9 cellular contexts compared by ENCODE assay signal in the genomic region with DNA sequence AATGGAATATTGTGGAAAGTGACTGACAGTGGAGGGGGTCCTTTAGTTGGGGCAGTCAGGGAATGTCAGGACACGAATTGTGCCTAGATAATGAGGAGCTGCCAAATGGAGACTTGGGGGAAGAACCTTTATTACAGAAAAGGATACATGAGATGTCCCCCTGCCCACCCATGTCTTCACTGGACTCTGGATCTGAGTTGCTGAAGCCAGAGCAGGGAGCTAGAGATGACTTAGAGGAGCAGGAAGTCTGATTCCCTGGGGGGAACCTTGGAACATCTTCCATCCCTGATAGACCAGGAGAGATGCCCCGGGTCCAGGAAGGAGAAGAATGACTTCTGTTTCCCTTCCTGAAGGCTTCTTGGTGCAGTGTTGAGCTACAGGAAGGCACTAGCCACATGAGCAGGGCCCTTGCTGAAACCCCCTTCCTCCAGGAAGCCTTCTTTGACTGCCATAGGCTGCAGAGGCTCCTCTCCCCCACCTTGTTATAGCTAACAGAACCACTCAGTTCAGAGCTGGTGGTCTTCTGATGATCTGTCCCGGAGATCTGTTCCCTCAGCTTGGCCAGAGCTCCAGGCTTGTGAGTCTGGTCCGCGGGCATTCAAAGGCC. TPM values are rescaled to one million over a fixed set of nuclear protein-coding genes. Genes with fewer than 3 reads are reported as not detected.
A peak's percentile ranks its signal among the peaks of the same experiment; 100 is the strongest.
DNase-seq lines count a peak whose midpoint lies in the region; ATAC-seq, FAIRE-seq and TF ChIP-seq lines count a peak whose summit lies in the region.
"Had no signal": no experiment of that assay in that cellular context is flagged by ENCODE, and none has a peak within 500 bp of the region (broad histone marks: within the 10 kb centered on the region; RNA-seq: fewer than 3 reads in every experiment).

No MANE protein-coding gene starts in this region.

- FAIRE-seq in A549 (lab: Jason Lieb, UNC) = no peak

- H3K36me3 Mint-ChIP-seq in activated naive CD8-positive, alpha-beta T cell treated with anti-CD3 and anti-CD28 coated beads, Interleukin-2, amount 50 U/mL, for 24 hours (ENCODE audit: low read depth) = no peaks in the 10 kb centered on the region

- H3K4me3 ChIP-seq in A549 (no peak overlapping the region), mesodermal cell (ENCODE audit: extremely low read depth, insufficient read depth, low read length, poor library complexity, severe bottlenecking) (no peak overlapping the region)

- no peaks in the 10 kb centered on the region for H3K36me3 ChIP-seq in mesodermal cell (ENCODE audit: control insufficient read depth, insufficient read depth, low read length)

- peak overlapping the region; percentile 35; the same call in 2 of the 3 replicates for H3K4me2 ChIP-seq in A549

- no peak overlapping the region for H3K27ac ChIP-seq in A549
- peak overlapping the region; percentile 75 for H3K27ac ChIP-seq in mesodermal cell (ENCODE audit: low read depth, low read length, severe bottlenecking)

- DNase-seq in A549 (ENCODE audit: low read depth in 1 of 2, low spot score in 1 of 2) = no peak
- DNase-seq in ELF-1 (ENCODE audit: low read depth, low spot score) = peak; percentile 21
- no peak for DNase-seq in activated naive CD8-positive, alpha-beta T cell treated with anti-CD3 and anti-CD28 coated beads, Interleukin-2, amount 50 U/mL, for 24 hours
- DNase-seq in A172 (ENCODE audit: low spot score) = no peak
- DNase-seq in central memory CD4-positive, alpha-beta T cell = no peak
- DNase-seq in stimulated activated naive CD4-positive, alpha-beta T cell treated with Interleukin-2 at 50 U/mL for 16 hours (lab: John Stamatoyannopoulos, UW) = no peak
- DNase-seq in AML-193 (lab: John Stamatoyannopoulos, UW) = no peak
- DNase-seq: NCI-H748 treated with DMSO at 0.1 percent for 48 hours had no signal

- TF ChIP-seq CTCF in A549 (IDR thresholded peaks at IDR 0.05) = no peak

- 85% methylated on average over 5 of the region's 5 CpGs for WGBS in A549 (ENCODE audit: missing lambda C conversion rate)
- 79 to 97% methylated on average over 4 to 5 of the region's 5 CpGs for WGBS in mesodermal cell (ENCODE audit: insufficient coverage in 2 of 2), 2 experiments

- CTCF ChIA-PET in A549 (lab: Yijun Ruan, JAX) = interaction anchor here (0.6 to 4.0 kb wide), 18 partner anchors 8 to 426 kb away, joined by 3 to 17 read pairs (median 4); no protein-coding TSS in a partner anchor

- POLR2A ChIA-PET in A549 (lab: Yijun Ruan, JAX) = no interaction called here

- ATAC-seq in A549 = no peak
- no peak for ATAC-seq in activated naive CD8-positive, alpha-beta T cell treated with anti-CD3 and anti-CD28 coated beads, Interleukin-2, amount 50 U/mL, for 24 hours

- no peaks in the 10 kb centered on the region for H3K9me3 ChIP-seq in A549
- H3K9me3 ChIP-seq in mesodermal cell (ENCODE audit: control insufficient read depth, low read length) = no peaks in the 10 kb centered on the region

- H3K4me1 Mint-ChIP-seq in activated naive CD8-positive, alpha-beta T cell treated with anti-CD3 and anti-CD28 coated beads, Interleukin-2, amount 50 U/mL, for 24 hours = peaks cover 27% of the 10 kb centered on the region

- H3K9me3 Mint-ChIP-seq in activated naive CD8-positive, alpha-beta T cell treated with anti-CD3 and anti-CD28 coated beads, Interleukin-2, amount 50 U/mL, for 24 hours = no peaks in the 10 kb centered on the region

- TF ChIP-seq POLR2A in A549 (IDR thresholded peaks at IDR 0.05; ENCODE audit: low read length) = no peak

- peaks cover 51% of the 10 kb centered on the region for H3K27me3 Mint-ChIP-seq in activated naive CD8-positive, alpha-beta T cell treated with anti-CD3 and anti-CD28 coated beads, Interleukin-2, amount 50 U/mL, for 24 hours

- H3K4me3 Mint-ChIP-seq in activated naive CD8-positive, alpha-beta T cell treated with anti-CD3 and anti-CD28 coated beads, Interleukin-2, amount 50 U/mL, for 24 hours = peak overlapping the region; percentile 74

- TF ChIP-seq EP300 in A549 (IDR thresholded peaks at IDR 0.05) = no peak

- H3K4me1 ChIP-seq in A549 (peaks cover 13% of the 10 kb centered on the region), mesodermal cell (ENCODE audit: control insufficient read depth, insufficient read depth, low read length, poor library complexity, severe bottlenecking) (peaks cover 23% of the 10 kb centered on the region)

- TF ChIP-seq RAD21 in A549 (conservative IDR thresholded peaks at IDR 0.05 in 1 of 2, IDR thresholded peaks at IDR 0.05 in 1 of 2) = no peak

- no peak overlapping the region for H3K27ac Mint-ChIP-seq in activated naive CD8-positive, alpha-beta T cell treated with anti-CD3 and anti-CD28 coated beads, Interleukin-2, amount 50 U/mL, for 24 hours

TF ChIP-seq in A549, 52 proteins besides CTCF, POLR2A, EP300 and RAD21:
- no peak for TF ChIP-seq HEYL (CRISPR knock-in tag; IDR thresholded peaks at IDR 0.05)
- peak; percentile 52 for TF ChIP-seq ZFP36 (IDR thresholded peaks at IDR 0.05; ENCODE audit: borderline replicate concordance, partially characterized antibody)

RNA-seq across cellular contexts. Expression of gene NEURL1, which starts 0.7 kb away (rescaled TPM):
- polyA plus RNA-seq in A549 (2011; rRNA removed) (0.06 and 0.09 TPM in 2 replicates), A549 (2017; fragmentation: RNase III; extraction: RNeasy Plus Mini Kit Qiagen cat#74134 plus additional on column Dnase treatment) (0.12 to 0.37 TPM (median 0.26 TPM) in 3 replicates)
- 0.07 and 0.09 TPM in 2 replicates for polyA plus RNA-seq in A549 (2012; cell fraction: cytosol; rRNA removed)
- polyA plus RNA-seq in A549 (2012; cell fraction: nucleus; rRNA removed) = 0.24 and 0.61 TPM in 2 replicates
- polyA minus RNA-seq in A549 (2011; rRNA and poly(A)+ RNA removed) = 0.15 and 0.66 TPM in 2 replicates
- 0.66 TPM for polyA plus RNA-seq in mesodermal cell (2013, experiment 1 of 2)
- polyA plus RNA-seq in mesodermal cell (2013, experiment 2 of 2) = 0.35 TPM
- total RNA-seq in A172 (2014; rRNA removed; shearing (Covaris generic)) = 0.17 TPM in 1 of 2 replicates, not detected in the other

RNA-seq across cellular contexts. Expression of gene CALHM3, which starts 13.7 kb away (rescaled TPM):
- polyA plus RNA-seq in A549 (2011; rRNA removed) (0.08 and 0.17 TPM in 2 replicates), A549 (2017; fragmentation: RNase III; extraction: RNeasy Plus Mini Kit Qiagen cat#74134 plus additional on column Dnase treatment) (0.09 to 0.21 TPM (median 0.17 TPM) in 3 replicates)
- 0.11 and 0.13 TPM in 2 replicates for polyA plus RNA-seq in A549 (2012; cell fraction: cytosol; rRNA removed)
- 0.10 and 0.34 TPM in 2 replicates for polyA plus RNA-seq in A549 (2012; cell fraction: nucleus; rRNA removed)
- polyA minus RNA-seq in A549 (2011; rRNA and poly(A)+ RNA removed) = not detected in 2 replicates
- not detected for polyA plus RNA-seq in mesodermal cell (2013, experiment 1 of 2)
- not detected for polyA plus RNA-seq in mesodermal cell (2013, experiment 2 of 2)
- total RNA-seq in A172 (2014; rRNA removed; shearing (Covaris generic)) = 4.7 and 4.8 TPM in 2 replicates

RNA-seq across cellular contexts. Expression of gene CALHM1, which starts 34.1 kb away (rescaled TPM):
- not detected in 2 replicates for polyA plus RNA-seq in A549 (2011; rRNA removed)
- polyA plus RNA-seq in A549 (2012; cell fraction: cytosol; rRNA removed) = not detected in 2 replicates
- not detected in 2 replicates for polyA plus RNA-seq in A549 (2012; cell fraction: nucleus; rRNA removed)
- polyA plus RNA-seq in A549 (2017; fragmentation: RNase III; extraction: RNeasy Plus Mini Kit Qiagen cat#74134 plus additional on column Dnase treatment) = not detected in 3 replicates
- polyA minus RNA-seq in A549 (2011; rRNA and poly(A)+ RNA removed) = not detected in 2 replicates
- polyA plus RNA-seq in mesodermal cell (2013, experiment 1 of 2) = not detected
- not detected for polyA plus RNA-seq in mesodermal cell (2013, experiment 2 of 2)
- total RNA-seq in A172 (2014; rRNA removed; shearing (Covaris generic)) = not detected in 2 replicates

RNA-seq across cellular contexts. Expression of gene CALHM2, which starts 40.6 kb away (rescaled TPM):
- polyA plus RNA-seq in A549 (2011; rRNA removed) (2.5 and 3.6 TPM in 2 replicates), A549 (2017; fragmentation: RNase III; extraction: RNeasy Plus Mini Kit Qiagen cat#74134 plus additional on column Dnase treatment) (1.9 to 2.7 TPM (median 2.6 TPM) in 3 replicates)
- 2.4 and 3.0 TPM in 2 replicates for polyA plus RNA-seq in A549 (2012; cell fraction: cytosol; rRNA removed)
- polyA plus RNA-seq in A549 (2012; cell fraction: nucleus; rRNA removed) = 3.1 and 3.8 TPM in 2 replicates
- 3.4 and 4.1 TPM in 2 replicates for polyA minus RNA-seq in A549 (2011; rRNA and poly(A)+ RNA removed)
- 7.7 TPM for polyA plus RNA-seq in mesodermal cell (2013, experiment 1 of 2)
- polyA plus RNA-seq in mesodermal cell (2013, experiment 2 of 2) = 6.4 TPM
- total RNA-seq in A172 (2014; rRNA removed; shearing (Covaris generic)) = 24.5 and 26.0 TPM in 2 replicates
